Comparison of ENCODE assay signal across 31 cellular contexts in genomic region chr13:23898101-23898500, GRCh38. TPM values are rescaled to one million over a fixed set of nuclear protein-coding genes. Genes with fewer than 3 reads are reported as not detected.
DNase-seq lines count a peak whose midpoint lies in the region; ATAC-seq and TF ChIP-seq lines count a peak whose summit lies in the region.
"Had no signal": no experiment of that assay in that cellular context is flagged by ENCODE, and none has a peak within 500 bp of the region (broad histone marks: within the 10 kb centered on the region; RNA-seq: fewer than 3 reads in every experiment).

No MANE protein-coding gene starts in this region.

- H3K9me3 ChIP-seq in AG04450 (ENCODE audit: control insufficient read depth, insufficient read depth, low read length), result peaks cover under 1% of the 10 kb centered on the region; the same call in 1 of the 2 replicates
- H3K9me3 ChIP-seq: BE2C, neutrophil, SJSA1, spleen, thoracic aorta had no signal

- no peak overlapping the region for H3K4me3 Mint-ChIP-seq in HFFc6
- H3K4me3 Mint-ChIP-seq in nephron, result no peak overlapping the region
- H3K4me3 Mint-ChIP-seq: activated CD8-positive, alpha-beta memory T cell treated with anti-CD3 and anti-CD28 coated beads, Interleukin-2, amount 10 ng/mL, durations not matched to agents 7 days and 5 days; activated T-helper 1 cell treated with anti-CD3 and anti-CD28 coated beads, Interleukin-12 subunit alpha, Interleukin-12 subunit beta, Interleukin-2, Interleukin-4 antibody, amounts not matched to agents 30 ng/mL and 10 ng/mL and 1 ng/mL, durations not matched to agents 14 hours and 24 hours and 36 hours had no signal

- H3K27ac ChIP-seq in AG04450 (ENCODE audit: low read depth, low read length), result peak overlapping the region; percentile 87
- H3K27ac ChIP-seq: 22Rv1, neutrophil, SJSA1, spleen, thoracic aorta had no signal

- H3K27ac Mint-ChIP-seq in HFFc6, result peak overlapping the region; percentile 66; the same call in 1 of the 2 replicates
- peak overlapping the region; percentile 46 to 73 (median 63) for H3K27ac Mint-ChIP-seq in nephron
- H3K27ac Mint-ChIP-seq: activated CD8-positive, alpha-beta memory T cell treated with anti-CD3 and anti-CD28 coated beads, Interleukin-2, amount 10 ng/mL, durations not matched to agents 7 days and 5 days; activated naive CD4-positive, alpha-beta T cell treated with anti-CD3 and anti-CD28 coated beads, Interleukin-2, amount 50 U/mL, for 72 hours; activated T-helper 1 cell treated with anti-CD3 and anti-CD28 coated beads, Interleukin-12 subunit alpha, Interleukin-12 subunit beta, Interleukin-2, Interleukin-4 antibody, amounts not matched to agents 30 ng/mL and 10 ng/mL and 1 ng/mL, durations not matched to agents 14 hours and 24 hours and 36 hours had no signal

- ATAC-seq in HG02623 (IDR thresholded peaks at IDR 0.05; ENCODE audit: unreplicated experiment), result no peak
- ATAC-seq: activated CD8-positive, alpha-beta memory T cell treated with anti-CD3 and anti-CD28 coated beads, Interleukin-2, amount 10 ng/mL, durations not matched to agents 7 days and 5 days; activated naive CD4-positive, alpha-beta T cell treated with anti-CD3 and anti-CD28 coated beads, Interleukin-2, amount 50 U/mL, for 72 hours; esophagus mucosa; left ventricle myocardium superior had no signal

- no peak for TF ChIP-seq CTCF in AG04450 (IDR thresholded peaks at IDR 0.05; ENCODE audit: low read depth, low read length)
- no peak for TF ChIP-seq CTCF in HFFc6 (IDR thresholded peaks at IDR 0.05)
- TF ChIP-seq CTCF in fibroblast of the aortic adventitia (IDR thresholded peaks at IDR 0.05; ENCODE audit: insufficient read depth, low read length), result no peak
- no peak for TF ChIP-seq CTCF in nephron (IDR thresholded peaks at IDR 0.05; ENCODE audit: unreplicated experiment in 3 of 3)

- DNase-seq in AG04450 (ENCODE audit: low read depth, low spot score), result peak; percentile 96
- DNase-seq in HFFc6, result no peak
- DNase-seq in fibroblast of the aortic adventitia (ENCODE audit: low read depth), result peak; percentile 69
- DNase-seq in KG1 (lab: John Stamatoyannopoulos, UW), result no peak
- DNase-seq in NCI-H446 treated with DMSO at 0.1 percent for 48 hours (lab: John Stamatoyannopoulos, UW), result no peak
- DNase-seq in hypothalamus (lab: John Stamatoyannopoulos, UW), result no peak
- DNase-seq: activated CD4-positive, alpha-beta T cell treated with anti-CD3 and anti-CD28 coated beads for 48 hours; activated CD8-positive, alpha-beta memory T cell treated with anti-CD3 and anti-CD28 coated beads, Interleukin-2, amount 10 ng/mL, durations not matched to agents 7 days and 5 days; BE2C; COR-L47; effector CD8-positive, alpha-beta T cell; H7; head of caudate nucleus; left ventricle myocardium superior; NCI-H1105; NCI-H2081; spleen; stimulated activated CD4-positive, alpha-beta T cell treated with anti-CD3 and anti-CD28 coated beads, Interleukin-4, amount 100 ng/mL, for 24 hours; stimulated activated naive CD4-positive, alpha-beta T cell treated with Interleukin-2 at 50 U/mL for 16 hours had no signal

- CTCF ChIA-PET in AG04450 (lab: Charles Lee), result interaction anchor here (0.6 to 3.3 kb wide), 3 partner anchors 9 to 306 kb away, joined by 3 to 20 read pairs (median 8); partner anchors contain the start of gene MIPEP

- H3K9me3 Mint-ChIP-seq in HFFc6 (no peaks in the 10 kb centered on the region), nephron (no peaks in the 10 kb centered on the region)
- H3K9me3 Mint-ChIP-seq: activated naive CD4-positive, alpha-beta T cell treated with anti-CD3 and anti-CD28 coated beads, Interleukin-2, amount 50 U/mL, for 72 hours; activated T-helper 1 cell treated with anti-CD3 and anti-CD28 coated beads, Interleukin-12 subunit alpha, Interleukin-12 subunit beta, Interleukin-2, Interleukin-4 antibody, amounts not matched to agents 30 ng/mL and 10 ng/mL and 1 ng/mL, durations not matched to agents 14 hours and 24 hours and 36 hours had no signal

- peaks cover 55% of the 10 kb centered on the region for H3K4me1 Mint-ChIP-seq in HFFc6 (ENCODE audit: low read depth)
- peaks cover 30% of the 10 kb centered on the region for H3K4me1 Mint-ChIP-seq in nephron

- H3K27me3 Mint-ChIP-seq in HFFc6 (ENCODE audit: insufficient read depth) (no peaks in the 10 kb centered on the region), nephron (ENCODE audit: low read depth) (peaks cover 13% of the 10 kb centered on the region)

- H3K36me3 Mint-ChIP-seq in HFFc6 (ENCODE audit: low read depth), result no peaks in the 10 kb centered on the region
- H3K36me3 Mint-ChIP-seq in nephron (ENCODE audit: low read depth), result no peaks in the 10 kb centered on the region
- H3K36me3 Mint-ChIP-seq: activated CD8-positive, alpha-beta memory T cell treated with anti-CD3 and anti-CD28 coated beads, Interleukin-2, amount 10 ng/mL, durations not matched to agents 7 days and 5 days; activated naive CD4-positive, alpha-beta T cell treated with anti-CD3 and anti-CD28 coated beads, Interleukin-2, amount 50 U/mL, for 72 hours had no signal

- POLR2A ChIA-PET in AG04450 (lab: Yijun Ruan, JAX), result interaction anchor here (0.7 to 2.5 kb wide), 3 partner anchors 9 to 574 kb away, joined by 3 to 13 read pairs (median 3); partner anchors contain the start of gene MIPEP

- H3K4me3 ChIP-seq in AG04450 (ENCODE audit: low read depth, low read length) (no peak overlapping the region), fibroblast of the aortic adventitia (ENCODE audit: low read depth, low read length) (no peak overlapping the region)
- H3K4me3 ChIP-seq: SJSA1, spleen, thoracic aorta had no signal

- H3K27me3 ChIP-seq in AG04450 (ENCODE audit: control insufficient read depth, insufficient read depth, low read length), result no peaks in the 10 kb centered on the region
- H3K27me3 ChIP-seq: SJSA1 had no signal

RNA-seq across cellular contexts. Expression of gene C1QTNF9B, which starts 0.8 kb away (rescaled TPM):
- 0.63 and 0.87 TPM in 2 replicates for polyA plus RNA-seq in AG04450 (2011; rRNA removed)
- polyA minus RNA-seq in AG04450 (2011; rRNA and poly(A)+ RNA removed), result 0.28 and 0.91 TPM in 2 replicates
- under 1 TPM in 2 of 6 experiments, not detected in 4; 0.25 to 0.27 TPM for total RNA-seq in HFFc6 (2021; fragmentation: NEBNext Ultra II Directional; extraction: Animal tissue kit (Norgen Biotek cat#: 25700))
- total RNA-seq in fibroblast of the aortic adventitia (ENCODE audit: low replicate concordance), result not detected in 2 replicates
- total RNA-seq: activated CD8-positive, alpha-beta memory T cell treated with anti-CD3 and anti-CD28 coated beads, Interleukin-2, amount 10 ng/mL, durations not matched to agents 7 days and 5 days; activated naive CD4-positive, alpha-beta T cell treated with anti-CD3 and anti-CD28 coated beads, Interleukin-2, amount 50 U/mL, for 72 hours; activated T-helper 1 cell treated with anti-CD3 and anti-CD28 coated beads, Interleukin-12 subunit alpha, Interleukin-12 subunit beta, Interleukin-2, Interleukin-4 antibody, amounts not matched to agents 30 ng/mL and 10 ng/mL and 1 ng/mL, durations not matched to agents 14 hours and 24 hours and 36 hours; chondrocyte; esophagus mucosa; H7; renal cortical epithelial cell; T-helper 1 cell treated with Interleukin-12 subunit alpha and Interleukin-12 subunit beta and Interleukin-4 antibody, amounts not matched to agents 30 ng/mL and 1 ng/mL, for 36 hours; thoracic aorta had no signal

RNA-seq across cellular contexts. Expression of gene MIPEP, which starts 8.9 kb away (rescaled TPM):
- 37.0 and 40.8 TPM in 2 replicates for polyA plus RNA-seq in AG04450 (2011; rRNA removed)
- 27.6 and 34.9 TPM in 2 replicates for polyA minus RNA-seq in AG04450 (2011; rRNA and poly(A)+ RNA removed)
- 10 to 100 TPM; 11.3 to 15.6 (median 13.1) TPM for total RNA-seq in HFFc6 (2021; fragmentation: NEBNext Ultra II Directional; extraction: Animal tissue kit (Norgen Biotek cat#: 25700))
- total RNA-seq in fibroblast of the aortic adventitia (ENCODE audit: low replicate concordance), result 28.1 and 59.1 TPM in 2 replicates

Comparison
In these comparisons a context has a peak if more than half of its experiments do, and no peak if none do; other contexts are left out.
1. DNase-seq: peak in AG04450 (single experiment) and fibroblast of the aortic adventitia (single experiment); none in HFFc6 (single experiment), KG1 (single experiment), NCI-H446 treated with DMSO at 0.1 percent for 48 hours (single experiment) and hypothalamus (0 of 51).